In the genomic region with DNA sequence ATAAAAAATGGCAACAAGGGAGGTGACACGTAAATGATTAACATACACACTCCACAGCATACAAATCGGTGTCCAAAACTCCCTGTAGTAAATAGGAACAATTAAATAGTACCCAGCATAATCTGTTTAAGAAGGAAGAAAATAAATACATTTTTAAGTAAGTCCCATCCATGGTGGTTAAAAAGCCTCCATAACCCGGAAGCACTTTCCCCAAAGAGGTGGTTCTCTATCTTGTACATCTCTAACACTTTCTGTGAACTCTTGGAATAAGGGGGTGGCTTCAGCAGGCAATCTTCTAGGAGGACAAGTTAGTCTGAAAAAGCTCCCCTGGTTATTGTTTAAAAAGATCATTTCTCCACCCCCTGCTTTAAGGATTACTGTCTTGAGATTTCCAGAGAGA, we compare ENCODE assay signal across 2 cellular contexts.
TF ChIP-seq lines count a peak whose summit lies in the region.

No MANE protein-coding gene starts in this region.

TF ChIP-seq in GM23338, 12 proteins besides CTCF, POLR2A, EP300 and RAD21:
- TF ChIP-seq CREB1 (CRISPR knock-in tag; IDR thresholded peaks at IDR 0.05; ENCODE audit: low read depth) (no peak), ZNF114 (CRISPR knock-in tag; IDR thresholded peaks at IDR 0.05) (no peak), EZH2phosphoT487 (IDR thresholded peaks at IDR 0.05; ENCODE audit: unreplicated experiment) (no peak)
- TF ChIP-seq, protein P1, sequence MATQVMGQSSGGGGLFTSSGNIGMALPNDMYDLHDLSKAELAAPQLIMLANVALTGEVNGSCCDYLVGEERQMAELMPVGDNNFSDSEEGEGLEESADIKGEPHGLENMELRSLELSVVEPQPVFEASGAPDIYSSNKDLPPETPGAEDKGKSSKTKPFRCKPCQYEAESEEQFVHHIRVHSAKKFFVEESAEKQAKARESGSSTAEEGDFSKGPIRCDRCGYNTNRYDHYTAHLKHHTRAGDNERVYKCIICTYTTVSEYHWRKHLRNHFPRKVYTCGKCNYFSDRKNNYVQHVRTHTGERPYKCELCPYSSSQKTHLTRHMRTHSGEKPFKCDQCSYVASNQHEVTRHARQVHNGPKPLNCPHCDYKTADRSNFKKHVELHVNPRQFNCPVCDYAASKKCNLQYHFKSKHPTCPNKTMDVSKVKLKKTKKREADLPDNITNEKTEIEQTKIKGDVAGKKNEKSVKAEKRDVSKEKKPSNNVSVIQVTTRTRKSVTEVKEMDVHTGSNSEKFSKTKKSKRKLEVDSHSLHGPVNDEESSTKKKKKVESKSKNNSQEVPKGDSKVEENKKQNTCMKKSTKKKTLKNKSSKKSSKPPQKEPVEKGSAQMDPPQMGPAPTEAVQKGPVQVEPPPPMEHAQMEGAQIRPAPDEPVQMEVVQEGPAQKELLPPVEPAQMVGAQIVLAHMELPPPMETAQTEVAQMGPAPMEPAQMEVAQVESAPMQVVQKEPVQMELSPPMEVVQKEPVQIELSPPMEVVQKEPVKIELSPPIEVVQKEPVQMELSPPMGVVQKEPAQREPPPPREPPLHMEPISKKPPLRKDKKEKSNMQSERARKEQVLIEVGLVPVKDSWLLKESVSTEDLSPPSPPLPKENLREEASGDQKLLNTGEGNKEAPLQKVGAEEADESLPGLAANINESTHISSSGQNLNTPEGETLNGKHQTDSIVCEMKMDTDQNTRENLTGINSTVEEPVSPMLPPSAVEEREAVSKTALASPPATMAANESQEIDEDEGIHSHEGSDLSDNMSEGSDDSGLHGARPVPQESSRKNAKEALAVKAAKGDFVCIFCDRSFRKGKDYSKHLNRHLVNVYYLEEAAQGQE (IDR thresholded peaks at IDR 0.05; ENCODE audit: unreplicated experiment) = no peak
- TF ChIP-seq, protein P2, sequence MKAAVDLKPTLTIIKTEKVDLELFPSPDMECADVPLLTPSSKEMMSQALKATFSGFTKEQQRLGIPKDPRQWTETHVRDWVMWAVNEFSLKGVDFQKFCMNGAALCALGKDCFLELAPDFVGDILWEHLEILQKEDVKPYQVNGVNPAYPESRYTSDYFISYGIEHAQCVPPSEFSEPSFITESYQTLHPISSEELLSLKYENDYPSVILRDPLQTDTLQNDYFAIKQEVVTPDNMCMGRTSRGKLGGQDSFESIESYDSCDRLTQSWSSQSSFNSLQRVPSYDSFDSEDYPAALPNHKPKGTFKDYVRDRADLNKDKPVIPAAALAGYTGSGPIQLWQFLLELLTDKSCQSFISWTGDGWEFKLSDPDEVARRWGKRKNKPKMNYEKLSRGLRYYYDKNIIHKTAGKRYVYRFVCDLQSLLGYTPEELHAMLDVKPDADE (IDR thresholded peaks at IDR 0.05) = no peak
TF ChIP-seq in GM23338: peak in this region for 0.

TF ChIP-seq in GM12878, 131 proteins besides CTCF, POLR2A, EP300 and RAD21:
- TF ChIP-seq SMAD5 (IDR thresholded peaks at IDR 0.05; ENCODE audit: low read depth) (no peak), NR2C1 (IDR thresholded peaks at IDR 0.05) (peak; percentile 83)
TF ChIP-seq in GM12878: peak in this region for 1.
